Comparison of ENCODE assay signal across 1 cellular context in genomic region chr7:141674702-141675101, GRCh38.
TF ChIP-seq lines count a peak whose summit lies in the region.

No MANE protein-coding gene starts in this region.

TF ChIP-seq in K562, 482 proteins besides CTCF, POLR2A, EP300 and RAD21 (continued from another document):
- TF ChIP-seq CTCFL (IDR thresholded peaks at IDR 0.05; ENCODE audit: borderline replicate concordance, insufficient read depth, low read depth, low read length, poor library complexity, severe bottlenecking) (peak; percentile 88), CREB3L1 (IDR thresholded peaks at IDR 0.05; ENCODE audit: borderline replicate concordance, low read depth) (no peak)
